In genomic region chr6:111625511-111626331, GRCh38 we compare ENCODE assay signal across 9 cellular contexts. TPM values are rescaled to one million over a fixed set of nuclear protein-coding genes. Genes with fewer than 3 reads are reported as not detected.
DNase-seq lines count a peak whose midpoint lies in the region; ATAC-seq, FAIRE-seq and TF ChIP-seq lines count a peak whose summit lies in the region.
"Had no signal": no experiment of that assay in that cellular context is flagged by ENCODE, and none has a peak within 500 bp of the region (broad histone marks: within the 10 kb centered on the region; RNA-seq: fewer than 3 reads in every experiment).

No MANE protein-coding gene starts in this region.

- FAIRE-seq in HTR-8/SVneo (lab: Jason Lieb, UNC): peak; percentile 33
- FAIRE-seq: GM18507 had no signal

- no peak overlapping the region for H3K27ac Mint-ChIP-seq in activated naive CD8-positive, alpha-beta T cell treated with anti-CD3 and anti-CD28 coated beads for 36 hours
- no peak overlapping the region for H3K27ac Mint-ChIP-seq in stimulated activated effector memory CD8-positive, alpha-beta T cell treated with anti-CD3 and anti-CD28 coated beads, Interleukin-12 subunit alpha, Interleukin-12 subunit beta, amount 100 ng/mL, for 72 hours
- H3K27ac Mint-ChIP-seq in natural killer cell: no peak overlapping the region

- no peak for DNase-seq in HTR-8/SVneo (ENCODE audit: insufficient read length, low spot score)
- DNase-seq in activated naive CD8-positive, alpha-beta T cell treated with anti-CD3 and anti-CD28 coated beads for 36 hours: peak; percentile 10
- DNase-seq in left cardiac atrium: peak; percentile 55
- no peak for DNase-seq in stimulated activated effector memory CD8-positive, alpha-beta T cell treated with anti-CD3 and anti-CD28 coated beads, Interleukin-12 subunit alpha, Interleukin-12 subunit beta, amount 100 ng/mL, for 72 hours (ENCODE audit: low spot score in 2 of 2)
- no peak for DNase-seq in natural killer cell
- DNase-seq in iPS-NIHi11 (ENCODE audit: low spot score): no peak
- no peak for DNase-seq in NCI-H774 (lab: John Stamatoyannopoulos, UW)
- no peak for DNase-seq in SHP77 treated with DMSO at 0.1 percent for 48 hours (lab: John Stamatoyannopoulos, UW)

- intact Hi-C loops in left cardiac atrium (cut with DNase I): no loop called here
- intact Hi-C loops in natural killer cell (cut with micrococcal nuclease): no loop called here

- peaks cover 2% of the 10 kb centered on the region for H3K36me3 Mint-ChIP-seq in activated naive CD8-positive, alpha-beta T cell treated with anti-CD3 and anti-CD28 coated beads for 36 hours
- no peaks in the 10 kb centered on the region for H3K36me3 Mint-ChIP-seq in stimulated activated effector memory CD8-positive, alpha-beta T cell treated with anti-CD3 and anti-CD28 coated beads, Interleukin-12 subunit alpha, Interleukin-12 subunit beta, amount 100 ng/mL, for 72 hours
- H3K36me3 Mint-ChIP-seq in natural killer cell: peaks cover 15% of the 10 kb centered on the region

- H3K9me3 Mint-ChIP-seq in activated naive CD8-positive, alpha-beta T cell treated with anti-CD3 and anti-CD28 coated beads for 36 hours: no peaks in the 10 kb centered on the region
- peaks cover 8% of the 10 kb centered on the region for H3K9me3 Mint-ChIP-seq in stimulated activated effector memory CD8-positive, alpha-beta T cell treated with anti-CD3 and anti-CD28 coated beads, Interleukin-12 subunit alpha, Interleukin-12 subunit beta, amount 100 ng/mL, for 72 hours
- H3K9me3 Mint-ChIP-seq in natural killer cell: peaks cover 0 to 2% of the 10 kb centered on the region in 2 donors

- no peak for TF ChIP-seq CTCF in natural killer cell (IDR thresholded peaks at IDR 0.05)

- H3K4me3 Mint-ChIP-seq in activated naive CD8-positive, alpha-beta T cell treated with anti-CD3 and anti-CD28 coated beads for 36 hours: no peak overlapping the region
- no peak overlapping the region for H3K4me3 Mint-ChIP-seq in stimulated activated effector memory CD8-positive, alpha-beta T cell treated with anti-CD3 and anti-CD28 coated beads, Interleukin-12 subunit alpha, Interleukin-12 subunit beta, amount 100 ng/mL, for 72 hours
- no peak overlapping the region for H3K4me3 Mint-ChIP-seq in natural killer cell

- H3K27me3 Mint-ChIP-seq in activated naive CD8-positive, alpha-beta T cell treated with anti-CD3 and anti-CD28 coated beads for 36 hours: no peaks in the 10 kb centered on the region
- H3K27me3 Mint-ChIP-seq in natural killer cell (ENCODE audit: low read depth in 2 of 2): no peaks in the 10 kb centered on the region

- H3K4me1 Mint-ChIP-seq in activated naive CD8-positive, alpha-beta T cell treated with anti-CD3 and anti-CD28 coated beads for 36 hours: peaks cover 5% of the 10 kb centered on the region
- H3K4me1 Mint-ChIP-seq in stimulated activated effector memory CD8-positive, alpha-beta T cell treated with anti-CD3 and anti-CD28 coated beads, Interleukin-12 subunit alpha, Interleukin-12 subunit beta, amount 100 ng/mL, for 72 hours: no peaks in the 10 kb centered on the region
- no peaks in the 10 kb centered on the region for H3K4me1 Mint-ChIP-seq in natural killer cell

- peak; percentile 69 to 81 for ATAC-seq in left cardiac atrium
- ATAC-seq in stimulated activated effector memory CD8-positive, alpha-beta T cell treated with anti-CD3 and anti-CD28 coated beads, Interleukin-12 subunit alpha, Interleukin-12 subunit beta, amount 100 ng/mL, for 72 hours: peak; percentile 62
- no peak for ATAC-seq in natural killer cell

RNA-seq across cellular contexts. Expression of gene TRAF3IP2, which starts 20.0 kb away (rescaled TPM):
- 10 to 100 TPM; 23.0 to 24.6 TPM for total RNA-seq in activated naive CD8-positive, alpha-beta T cell treated with anti-CD3 and anti-CD28 coated beads for 36 hours
- total RNA-seq in left cardiac atrium (10 to 100 TPM; 11.2 to 13.2 TPM), natural killer cell (10 to 100 TPM in 1 of 3 donors, 1 to 10 TPM in 2; 9.8 to 14.7 (median 9.9) TPM)

Comparison
In these comparisons a context has a peak if more than half of its experiments do, and no peak if none do; other contexts are left out.
1. DNase-seq: peak in activated naive CD8-positive, alpha-beta T cell treated with anti-CD3 and anti-CD28 coated beads for 36 hours (single experiment) and left cardiac atrium (single experiment); none in HTR-8/SVneo (single experiment), stimulated activated effector memory CD8-positive, alpha-beta T cell treated with anti-CD3 and anti-CD28 coated beads, Interleukin-12 subunit alpha, Interleukin-12 subunit beta, amount 100 ng/mL, for 72 hours (0 of 2), natural killer cell (single experiment), iPS-NIHi11 (single experiment), NCI-H774 (single experiment) and SHP77 treated with DMSO at 0.1 percent for 48 hours (single experiment).
2. ATAC-seq: peak in left cardiac atrium (2 of 2) and stimulated activated effector memory CD8-positive, alpha-beta T cell treated with anti-CD3 and anti-CD28 coated beads, Interleukin-12 subunit alpha, Interleukin-12 subunit beta, amount 100 ng/mL, for 72 hours (single experiment); none in natural killer cell (0 of 3).